13 cellular contexts compared by ENCODE assay signal in genomic region chr19:49468199-49468598, GRCh38. TPM values are rescaled to one million over a fixed set of nuclear protein-coding genes. Genes with fewer than 3 reads are reported as not detected.
DNase-seq lines count a peak whose midpoint lies in the region; ATAC-seq and TF ChIP-seq lines count a peak whose summit lies in the region.
"Had no signal": no experiment of that assay in that cellular context is flagged by ENCODE, and none has a peak within 500 bp of the region (broad histone marks: within the 10 kb centered on the region; RNA-seq: fewer than 3 reads in every experiment).

No MANE protein-coding gene starts in this region.

- peaks cover 35% of the 10 kb centered on the region for H3K4me1 Mint-ChIP-seq in CD4-positive, alpha-beta T cell (ENCODE audit: low read depth)

- no peaks in the 10 kb centered on the region for H3K9me2 ChIP-seq in Karpas-422 (replicated peaks; ENCODE audit: insufficient read depth, low read length)

- no peak overlapping the region for H3K4me3 Mint-ChIP-seq in CD4-positive, alpha-beta T cell

- H3K9me3 ChIP-seq in CD4-positive, alpha-beta T cell (ENCODE audit: control insufficient read depth, low read length): no peaks in the 10 kb centered on the region
- H3K9me3 ChIP-seq in Karpas-422 (ENCODE audit: low read length) (no peaks in the 10 kb centered on the region), sigmoid colon (no peaks in the 10 kb centered on the region)
- H3K9me3 ChIP-seq: ascending aorta had no signal

- no peak overlapping the region for H3K9ac ChIP-seq in Karpas-422 (ENCODE audit: low read length)

- peaks cover 19% of the 10 kb centered on the region for H3K36me3 ChIP-seq in Karpas-422 (ENCODE audit: insufficient read depth, low read length)
- peaks cover 0 to 46% (median 0%) of the 10 kb centered on the region in 4 donors for H3K36me3 ChIP-seq in sigmoid colon

- intact Hi-C loops in CD4-positive, alpha-beta T cell (cut with DNase I, micrococcal nuclease): loop anchor here (1.0 to 2.0 kb wide), 2 partner anchors 14 to 15 kb away; partner anchors contain the start of gene ALDH16A1 (in 1 of the 2)
- intact Hi-C loops in sigmoid colon (cut with DNase I): no loop called here

- H3K36me3 Mint-ChIP-seq in CD4-positive, alpha-beta T cell (ENCODE audit: low read depth): peaks cover 14% of the 10 kb centered on the region

- CTCF ChIA-PET in CD4-positive, alpha-beta T cell (lab: Charles Lee): interaction anchor here (1.1 kb wide), 1 partner anchor 102 kb away, joined by 6 read pairs; no protein-coding TSS in a partner anchor

- H3K4me1 ChIP-seq in Karpas-422 (ENCODE audit: low read length) (peaks cover 21% of the 10 kb centered on the region), sigmoid colon (no peaks in the 10 kb centered on the region)
- H3K4me1 ChIP-seq: ascending aorta had no signal

- TF ChIP-seq POLR2A in sigmoid colon (IDR thresholded peaks at IDR 0.05): no peak

- no peak overlapping the region for H2AFZ ChIP-seq in Karpas-422 (ENCODE audit: low read length)

- no peak for ATAC-seq in CD4-positive, alpha-beta T cell (ENCODE audit: poor library complexity)
- no peak for ATAC-seq in HG02571 (IDR thresholded peaks at IDR 0.05; ENCODE audit: unreplicated experiment)
- ATAC-seq in HG02852 (IDR thresholded peaks at IDR 0.05; ENCODE audit: unreplicated experiment): no peak

- H3K4me2 ChIP-seq in Karpas-422 (ENCODE audit: low read depth, low read length, poor library complexity, severe bottlenecking): peak overlapping the region; percentile 20

- no peaks in the 10 kb centered on the region for H3K79me2 ChIP-seq in Karpas-422 (ENCODE audit: low read length)

- no peak for DNase-seq in CD4-positive, alpha-beta T cell
- no peak for DNase-seq in Karpas-422
- DNase-seq in epithelial cell of esophagus (ENCODE audit: low read depth): peak; percentile 84
- DNase-seq in sigmoid colon: no peak
- no peak for DNase-seq in NCI-H1417 treated with DMSO at 0.1 percent for 48 hours (lab: John Stamatoyannopoulos, UW)
- DNase-seq: NCI-H1105; NCI-H526 treated with DMSO at 0.1 percent for 48 hours; stimulated activated CD4-positive, alpha-beta T cell treated with anti-CD3 and anti-CD28 coated beads, Interleukin-4, amount 100 ng/mL, for 1 hour had no signal

- no peak overlapping the region for H3K4me3 ChIP-seq in Karpas-422 (ENCODE audit: low read length)
- H3K4me3 ChIP-seq in epithelial cell of esophagus (ENCODE audit: low read length): peak overlapping the region; percentile 10
- H3K4me3 ChIP-seq in sigmoid colon: no peak overlapping the region
- H3K4me3 ChIP-seq: ascending aorta, SK-N-MC had no signal

- TF ChIP-seq EP300 in sigmoid colon (IDR thresholded peaks at IDR 0.05): no peak

- 86 to 93% methylated on average over 19 of the region's 19 CpGs for WGBS in sigmoid colon, 2 donors

- TF ChIP-seq CTCF in CD4-positive, alpha-beta T cell (IDR thresholded peaks at IDR 0.05): no peak
- TF ChIP-seq CTCF in epithelial cell of esophagus (IDR thresholded peaks at IDR 0.05; ENCODE audit: insufficient read depth, low read depth, low read length, missing control alignments) (no peak), sigmoid colon (IDR thresholded peaks at IDR 0.05) (no peak)

- no peaks in the 10 kb centered on the region for H4K20me1 ChIP-seq in Karpas-422 (ENCODE audit: insufficient read depth, low read depth, low read length)

- no peaks in the 10 kb centered on the region for H3K27me3 ChIP-seq in CD4-positive, alpha-beta T cell (ENCODE audit: control insufficient read depth, insufficient read depth, low read length)
- H3K27me3 ChIP-seq in Karpas-422 (ENCODE audit: low read length) (no peaks in the 10 kb centered on the region), sigmoid colon (no peaks in the 10 kb centered on the region)
- H3K27me3 ChIP-seq: ascending aorta had no signal

- H3K9me3 Mint-ChIP-seq in CD4-positive, alpha-beta T cell: no peaks in the 10 kb centered on the region

- peak overlapping the region; percentile 96 for H3K27ac ChIP-seq in CD4-positive, alpha-beta T cell (ENCODE audit: low read depth, low read length)
- H3K27ac ChIP-seq in Karpas-422 (ENCODE audit: low read length): no peak overlapping the region; the same call in 1 of the 2 replicates
- H3K27ac ChIP-seq in sigmoid colon: peak overlapping the region; percentile 23 to 73 (median 40)
- H3K27ac ChIP-seq: SK-N-MC had no signal

- H3K27me3 Mint-ChIP-seq in CD4-positive, alpha-beta T cell: no peaks in the 10 kb centered on the region

- H3K27ac Mint-ChIP-seq in CD4-positive, alpha-beta T cell: peak overlapping the region; percentile 98

- POLR2A ChIA-PET in CD4-positive, alpha-beta T cell (lab: Charles Lee): interaction anchor here (0.6 to 6.4 kb wide), 6 partner anchors 14 to 144 kb away, joined by 3 to 120 read pairs (median 4); partner anchors contain the start of genes ALDH16A1, PIH1D1, RPL13A and RPS11

RNA-seq across cellular contexts. Expression of gene FLT3LG, which starts 5.8 kb away (rescaled TPM):
- 100 to 1,000 TPM; 311 to 325 TPM for total RNA-seq in CD4-positive, alpha-beta T cell
- total RNA-seq in Karpas-422 (2014; rRNA removed; shearing (Covaris generic); ENCODE audit: low replicate concordance): 18.8 and 19.3 TPM in 2 replicates
- 10 to 100 TPM in 1 of 4 donors, 1 to 10 TPM in 3; 4.6 to 11.1 (median 6.1) TPM for total RNA-seq in sigmoid colon
- 10 to 100 TPM in 2 of 3 donors, 1 to 10 TPM in 1; 2.1 to 18.6 (median 14.9) TPM for polyA plus RNA-seq in sigmoid colon

RNA-seq across cellular contexts. Expression of gene ALDH16A1, which starts 15.2 kb away (rescaled TPM):
- total RNA-seq in CD4-positive, alpha-beta T cell: 10 to 100 TPM; 25.1 to 25.8 TPM
- 15.9 and 83.3 TPM in 2 replicates for total RNA-seq in Karpas-422 (2014; rRNA removed; shearing (Covaris generic); ENCODE audit: low replicate concordance)
- 10 to 100 TPM; 14.1 to 25.3 (median 18.1) TPM for total RNA-seq in sigmoid colon
- 10 to 100 TPM; 14.3 to 44.2 (median 18.0) TPM for polyA plus RNA-seq in sigmoid colon

RNA-seq across cellular contexts. Expression of gene PIH1D1, which starts 16.6 kb away (rescaled TPM):
- total RNA-seq in CD4-positive, alpha-beta T cell: 100 to 1,000 TPM; 145 to 151 TPM
- 163 and 223 TPM in 2 replicates for total RNA-seq in Karpas-422 (2014; rRNA removed; shearing (Covaris generic); ENCODE audit: low replicate concordance)
- total RNA-seq in sigmoid colon: 10 to 100 TPM; 62.9 to 99.6 (median 81.4) TPM
- polyA plus RNA-seq in sigmoid colon: 100 to 1,000 TPM in 1 of 3 donors, 10 to 100 TPM in 2; 63.6 to 105 (median 65.5) TPM

RNA-seq across cellular contexts. Expression of gene RPL13A, which starts 19.2 kb away (rescaled TPM):
- 1,000 to 10,000 TPM; 5,328 to 5,481 TPM for total RNA-seq in CD4-positive, alpha-beta T cell
- 6,359 and 8,659 TPM in 2 replicates for total RNA-seq in Karpas-422 (2014; rRNA removed; shearing (Covaris generic); ENCODE audit: low replicate concordance)
- 1,000 to 10,000 TPM; 2,552 to 5,599 (median 4,191) TPM for total RNA-seq in sigmoid colon
- 1,000 to 10,000 TPM; 4,070 to 6,094 (median 4,207) TPM for polyA plus RNA-seq in sigmoid colon

RNA-seq across cellular contexts. Expression of gene SLC17A7, which starts 26.9 kb away (rescaled TPM):
- total RNA-seq in CD4-positive, alpha-beta T cell: not detected
- total RNA-seq in Karpas-422 (2014; rRNA removed; shearing (Covaris generic); ENCODE audit: low replicate concordance): 0.47 and 0.63 TPM in 2 replicates
- 1 to 10 TPM in 1 of 4 donors, under 1 TPM in 2, not detected in 1; 0.28 to 1.4 (median 0.82) TPM for total RNA-seq in sigmoid colon
- 1 to 10 TPM in 1 of 3 donors, under 1 TPM in 2; 0.23 to 1.8 (median 0.41) TPM for polyA plus RNA-seq in sigmoid colon
- total RNA-seq: activated CD8-positive, alpha-beta memory T cell treated with anti-CD3 and anti-CD28 coated beads for 36 hours had no signal

Comparison
In these comparisons a context has a peak if more than half of its experiments do, and no peak if none do; other contexts are left out.
1. RNA of gene FLT3LG, which starts 5.8 kb away (total RNA-seq): 311 to 325 TPM in CD4-positive, alpha-beta T cell; 18.8 to 19.3 TPM in Karpas-422 and 4.6 to 11.1 TPM in sigmoid colon; every median in the first group is over 10 times any median in the second.